In genomic region chr3:188067932-188068331, GRCh38 we compare ENCODE assay signal across 16 cellular contexts.
DNase-seq lines count a peak whose midpoint lies in the region; ATAC-seq, FAIRE-seq and TF ChIP-seq lines count a peak whose summit lies in the region.
"Had no signal": no experiment of that assay in that cellular context is flagged by ENCODE, and none has a peak within 500 bp of the region (broad histone marks: within the 10 kb centered on the region; RNA-seq: fewer than 3 reads in every experiment).

No MANE protein-coding gene starts in this region.

- no peaks in the 10 kb centered on the region for H3K36me3 ChIP-seq in bronchial epithelial cell (ENCODE audit: control insufficient read depth, insufficient read depth, low read length)
- H3K36me3 ChIP-seq: pancreas had no signal

- TF ChIP-seq CTCF in bronchial epithelial cell (IDR thresholded peaks at IDR 0.05; ENCODE audit: insufficient read depth, low read length, severe bottlenecking) (no peak), glutamatergic neuron (IDR thresholded peaks at IDR 0.05; ENCODE audit: partially characterized antibody, unreplicated experiment) (no peak)

- H3K4me3 Mint-ChIP-seq in glutamatergic neuron (ENCODE audit: unreplicated experiment): no peak overlapping the region
- no peak overlapping the region for H3K4me3 Mint-ChIP-seq in activated naive CD8-positive, alpha-beta T cell treated with anti-CD3 and anti-CD28 coated beads, Interleukin-2, amount 50 U/mL, for 24 hours
- H3K4me3 Mint-ChIP-seq: activated T-helper 1 cell treated with anti-CD3 and anti-CD28 coated beads, Interleukin-12 subunit alpha, Interleukin-12 subunit beta, Interleukin-2, Interleukin-4 antibody, amounts not matched to agents 30 ng/mL and 10 ng/mL and 1 ng/mL, durations not matched to agents 14 hours and 24 hours and 36 hours; type B pancreatic cell had no signal

- H3K4me3 ChIP-seq in bronchial epithelial cell (ENCODE audit: low read depth, low read length): no peak overlapping the region
- H3K4me3 ChIP-seq: pancreas had no signal

- H3K27me3 Mint-ChIP-seq in glutamatergic neuron (ENCODE audit: unreplicated experiment): peaks cover 2% of the 10 kb centered on the region
- no peaks in the 10 kb centered on the region for H3K27me3 Mint-ChIP-seq in activated naive CD8-positive, alpha-beta T cell treated with anti-CD3 and anti-CD28 coated beads, Interleukin-2, amount 50 U/mL, for 24 hours
- H3K27me3 Mint-ChIP-seq: type B pancreatic cell had no signal

- ATAC-seq in GM21576 (IDR thresholded peaks at IDR 0.05; ENCODE audit: unreplicated experiment): no peak
- ATAC-seq in HG02571 (IDR thresholded peaks at IDR 0.05; ENCODE audit: unreplicated experiment): no peak
- no peak for ATAC-seq in activated naive CD8-positive, alpha-beta T cell treated with anti-CD3 and anti-CD28 coated beads, Interleukin-2, amount 50 U/mL, for 24 hours

- peak; percentile 52 for FAIRE-seq in bronchial epithelial cell (lab: Jason Lieb, UNC)
- FAIRE-seq: GM19239, pancreas had no signal

- no peaks in the 10 kb centered on the region for H3K36me3 Mint-ChIP-seq in glutamatergic neuron (ENCODE audit: unreplicated experiment)
- no peaks in the 10 kb centered on the region for H3K36me3 Mint-ChIP-seq in activated naive CD8-positive, alpha-beta T cell treated with anti-CD3 and anti-CD28 coated beads, Interleukin-2, amount 50 U/mL, for 24 hours (ENCODE audit: low read depth)
- H3K36me3 Mint-ChIP-seq: type B pancreatic cell had no signal

- no peak overlapping the region for H3K27ac Mint-ChIP-seq in glutamatergic neuron (ENCODE audit: unreplicated experiment)
- H3K27ac Mint-ChIP-seq in activated naive CD8-positive, alpha-beta T cell treated with anti-CD3 and anti-CD28 coated beads, Interleukin-2, amount 50 U/mL, for 24 hours: no peak overlapping the region
- H3K27ac Mint-ChIP-seq: activated T-helper 1 cell treated with anti-CD3 and anti-CD28 coated beads, Interleukin-12 subunit alpha, Interleukin-12 subunit beta, Interleukin-2, Interleukin-4 antibody, amounts not matched to agents 30 ng/mL and 10 ng/mL and 1 ng/mL, durations not matched to agents 14 hours and 24 hours and 36 hours; type B pancreatic cell had no signal

- no peaks in the 10 kb centered on the region for H3K4me1 Mint-ChIP-seq in glutamatergic neuron (ENCODE audit: low read depth, unreplicated experiment)
- H3K4me1 Mint-ChIP-seq in activated naive CD8-positive, alpha-beta T cell treated with anti-CD3 and anti-CD28 coated beads, Interleukin-2, amount 50 U/mL, for 24 hours: peaks cover 10% of the 10 kb centered on the region

- peak; percentile 65 for DNase-seq in AG20443 (ENCODE audit: low spot score)
- DNase-seq in LHCN-M2 (ENCODE audit: low read depth): peak; percentile 87
- DNase-seq in bronchial epithelial cell (ENCODE audit: low read depth): peak; percentile 77
- peak; percentile 82 for DNase-seq in kidney tubule cell (ENCODE audit: low spot score)
- DNase-seq in glutamatergic neuron: no peak
- DNase-seq in activated naive CD8-positive, alpha-beta T cell treated with anti-CD3 and anti-CD28 coated beads, Interleukin-2, amount 50 U/mL, for 24 hours: no peak
- DNase-seq: DMS79 treated with DMSO at 0.1 percent for 48 hours, midbrain, NCI-H1092 treated with DMSO at 0.1 percent for 48 hours, NCI-H446 treated with DMSO at 0.1 percent for 48 hours, pancreas had no signal

- no peaks in the 10 kb centered on the region for H3K27me3 ChIP-seq in bronchial epithelial cell (ENCODE audit: control insufficient read depth, insufficient read depth, low read length)
- H3K27me3 ChIP-seq: pancreas had no signal

- H3K9me3 Mint-ChIP-seq in glutamatergic neuron (ENCODE audit: unreplicated experiment): peaks cover 2% of the 10 kb centered on the region
- no peaks in the 10 kb centered on the region for H3K9me3 Mint-ChIP-seq in activated naive CD8-positive, alpha-beta T cell treated with anti-CD3 and anti-CD28 coated beads, Interleukin-2, amount 50 U/mL, for 24 hours

Comparison
In these comparisons a context has a peak if more than half of its experiments do, and no peak if none do; other contexts are left out.
1. DNase-seq: peak in AG20443 (single experiment), LHCN-M2 (single experiment), bronchial epithelial cell (single experiment) and kidney tubule cell (single experiment); none in glutamatergic neuron (single experiment) and activated naive CD8-positive, alpha-beta T cell treated with anti-CD3 and anti-CD28 coated beads, Interleukin-2, amount 50 U/mL, for 24 hours (single experiment).